ENCODE assay signal across 1 cellular context in the genomic region with DNA sequence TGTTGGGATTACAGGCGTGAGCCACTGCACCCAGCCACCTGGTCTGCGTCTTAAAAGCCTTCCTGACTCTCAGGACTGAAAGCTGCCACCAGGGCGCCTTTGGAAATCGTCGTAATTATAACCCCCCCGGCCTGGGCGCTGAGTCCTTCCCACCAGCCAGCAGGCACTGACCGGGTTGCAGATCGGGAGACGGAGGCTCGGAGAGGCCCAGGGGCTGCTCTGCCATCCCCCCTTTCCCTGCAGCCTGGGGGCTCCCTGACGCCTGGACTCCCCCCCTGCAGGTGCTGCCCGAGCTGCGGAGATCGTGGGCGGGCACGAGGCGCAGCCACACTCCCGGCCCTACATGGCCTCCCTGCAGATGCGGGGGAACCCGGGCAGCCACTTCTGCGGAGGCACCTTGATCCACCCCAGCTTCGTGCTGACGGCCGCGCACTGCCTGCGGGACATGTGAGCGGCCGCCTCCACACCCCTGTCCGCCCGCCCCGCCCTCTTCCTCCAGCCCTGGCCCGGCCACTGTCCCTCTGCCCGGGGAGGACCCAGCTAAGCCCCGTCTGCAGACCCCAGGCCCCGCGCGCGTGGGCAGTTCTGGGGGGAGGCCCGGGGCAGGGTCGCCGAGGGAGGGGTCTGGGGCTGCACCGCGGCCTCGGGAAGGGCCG.
TF ChIP-seq lines count a peak whose summit lies in the region.

No MANE protein-coding gene starts in this region.

TF ChIP-seq in K562, 482 proteins besides CTCF, POLR2A, EP300 and RAD21 (continued from another document):
- TF ChIP-seq RBM39 (optimal IDR thresholded peaks at IDR 0.05; ENCODE audit: low read depth, low read length): no peak
- no peak for TF ChIP-seq ZKSCAN1 (IDR thresholded peaks at IDR 0.05; ENCODE audit: low read depth, low read length)
- TF ChIP-seq, protein P1, sequence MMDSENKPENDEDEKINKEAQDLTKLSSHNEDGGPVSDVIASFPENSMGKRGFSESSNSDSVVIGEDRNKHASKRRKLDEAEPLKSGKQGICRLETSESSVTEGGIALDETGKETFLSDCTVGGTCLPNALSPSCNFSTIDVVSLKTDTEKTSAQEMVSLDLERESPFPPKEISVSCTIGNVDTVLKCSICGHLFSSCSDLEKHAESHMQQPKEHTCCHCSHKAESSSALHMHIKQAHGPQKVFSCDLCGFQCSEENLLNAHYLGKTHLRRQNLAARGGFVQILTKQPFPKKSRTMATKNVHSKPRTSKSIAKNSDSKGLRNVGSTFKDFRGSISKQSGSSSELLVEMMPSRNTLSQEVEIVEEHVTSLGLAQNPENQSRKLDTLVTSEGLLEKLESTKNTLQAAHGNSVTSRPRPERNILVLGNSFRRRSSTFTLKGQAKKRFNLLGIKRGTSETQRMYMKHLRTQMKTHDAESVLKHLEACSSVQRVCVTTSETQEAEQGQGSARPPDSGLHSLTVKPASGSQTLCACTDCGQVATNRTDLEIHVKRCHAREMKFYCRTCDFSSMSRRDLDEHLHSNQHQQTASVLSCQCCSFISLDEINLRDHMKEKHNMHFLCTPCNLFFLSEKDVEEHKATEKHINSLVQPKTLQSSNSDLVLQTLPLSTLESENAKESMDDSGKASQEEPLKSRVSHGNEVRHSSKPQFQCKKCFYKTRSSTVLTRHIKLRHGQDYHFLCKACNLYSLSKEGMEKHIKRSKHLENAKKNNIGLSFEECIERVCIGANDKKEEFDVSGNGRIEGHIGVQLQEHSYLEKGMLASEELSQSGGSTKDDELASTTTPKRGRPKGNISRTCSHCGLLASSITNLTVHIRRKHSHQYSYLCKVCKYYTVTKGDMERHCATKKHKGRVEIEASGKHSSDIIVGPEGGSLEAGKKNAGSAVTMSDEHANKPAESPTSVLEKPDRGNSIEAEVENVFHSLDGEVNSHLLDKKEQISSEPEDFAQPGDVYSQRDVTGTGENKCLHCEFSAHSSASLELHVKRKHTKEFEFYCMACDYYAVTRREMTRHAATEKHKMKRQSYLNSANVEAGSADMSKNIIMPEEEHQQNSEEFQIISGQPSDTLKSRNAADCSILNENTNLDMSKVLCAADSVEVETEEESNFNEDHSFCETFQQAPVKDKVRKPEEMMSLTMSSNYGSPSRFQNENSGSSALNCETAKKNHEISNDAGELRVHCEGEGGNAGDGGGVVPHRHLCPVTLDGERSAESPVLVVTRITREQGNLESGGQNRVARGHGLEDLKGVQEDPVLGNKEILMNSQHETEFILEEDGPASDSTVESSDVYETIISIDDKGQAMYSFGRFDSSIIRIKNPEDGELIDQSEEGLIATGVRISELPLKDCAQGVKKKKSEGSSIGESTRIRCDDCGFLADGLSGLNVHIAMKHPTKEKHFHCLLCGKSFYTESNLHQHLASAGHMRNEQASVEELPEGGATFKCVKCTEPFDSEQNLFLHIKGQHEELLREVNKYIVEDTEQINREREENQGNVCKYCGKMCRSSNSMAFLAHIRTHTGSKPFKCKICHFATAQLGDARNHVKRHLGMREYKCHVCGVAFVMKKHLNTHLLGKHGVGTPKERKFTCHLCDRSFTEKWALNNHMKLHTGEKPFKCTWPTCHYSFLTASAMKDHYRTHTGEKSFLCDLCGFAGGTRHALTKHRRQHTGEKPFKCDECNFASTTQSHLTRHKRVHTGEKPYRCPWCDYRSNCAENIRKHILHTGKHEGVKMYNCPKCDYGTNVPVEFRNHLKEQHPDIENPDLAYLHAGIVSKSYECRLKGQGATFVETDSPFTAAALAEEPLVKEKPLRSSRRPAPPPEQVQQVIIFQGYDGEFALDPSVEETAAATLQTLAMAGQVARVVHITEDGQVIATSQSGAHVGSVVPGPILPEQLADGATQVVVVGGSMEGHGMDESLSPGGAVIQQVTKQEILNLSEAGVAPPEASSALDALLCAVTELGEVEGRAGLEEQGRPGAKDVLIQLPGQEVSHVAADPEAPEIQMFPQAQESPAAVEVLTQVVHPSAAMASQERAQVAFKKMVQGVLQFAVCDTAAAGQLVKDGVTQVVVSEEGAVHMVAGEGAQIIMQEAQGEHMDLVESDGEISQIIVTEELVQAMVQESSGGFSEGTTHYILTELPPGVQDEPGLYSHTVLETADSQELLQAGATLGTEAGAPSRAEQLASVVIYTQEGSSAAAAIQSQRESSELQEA (IDR thresholded peaks at IDR 0.05; ENCODE audit: low read depth): no peak
- TF ChIP-seq CBFA2T2 (conservative IDR thresholded peaks at IDR 0.05): no peak
- TF ChIP-seq HEY1 (CRISPR knock-in tag; IDR thresholded peaks at IDR 0.05; ENCODE audit: borderline replicate concordance): no peak
- no peak for TF ChIP-seq XRCC4 (IDR thresholded peaks at IDR 0.05; ENCODE audit: extremely low read depth, insufficient read depth, insufficient read length)
- TF ChIP-seq HDAC6 (IDR thresholded peaks at IDR 0.05; ENCODE audit: low read depth, low read length): no peak
- peak; percentile 55 for TF ChIP-seq CXXC5 (CRISPR knock-in tag; IDR thresholded peaks at IDR 0.05)
- TF ChIP-seq EGR1 (conservative IDR thresholded peaks at IDR 0.05): peak; percentile 56; the same call in 1 of the 2 replicates
- TF ChIP-seq ESRRB (CRISPR knock-in tag; IDR thresholded peaks at IDR 0.05; ENCODE audit: borderline replicate concordance): no peak
- TF ChIP-seq PHB2 (IDR thresholded peaks at IDR 0.05; ENCODE audit: low read depth): no peak
- no peak for TF ChIP-seq MCM3 (IDR thresholded peaks at IDR 0.05)
- TF ChIP-seq, protein P2, sequence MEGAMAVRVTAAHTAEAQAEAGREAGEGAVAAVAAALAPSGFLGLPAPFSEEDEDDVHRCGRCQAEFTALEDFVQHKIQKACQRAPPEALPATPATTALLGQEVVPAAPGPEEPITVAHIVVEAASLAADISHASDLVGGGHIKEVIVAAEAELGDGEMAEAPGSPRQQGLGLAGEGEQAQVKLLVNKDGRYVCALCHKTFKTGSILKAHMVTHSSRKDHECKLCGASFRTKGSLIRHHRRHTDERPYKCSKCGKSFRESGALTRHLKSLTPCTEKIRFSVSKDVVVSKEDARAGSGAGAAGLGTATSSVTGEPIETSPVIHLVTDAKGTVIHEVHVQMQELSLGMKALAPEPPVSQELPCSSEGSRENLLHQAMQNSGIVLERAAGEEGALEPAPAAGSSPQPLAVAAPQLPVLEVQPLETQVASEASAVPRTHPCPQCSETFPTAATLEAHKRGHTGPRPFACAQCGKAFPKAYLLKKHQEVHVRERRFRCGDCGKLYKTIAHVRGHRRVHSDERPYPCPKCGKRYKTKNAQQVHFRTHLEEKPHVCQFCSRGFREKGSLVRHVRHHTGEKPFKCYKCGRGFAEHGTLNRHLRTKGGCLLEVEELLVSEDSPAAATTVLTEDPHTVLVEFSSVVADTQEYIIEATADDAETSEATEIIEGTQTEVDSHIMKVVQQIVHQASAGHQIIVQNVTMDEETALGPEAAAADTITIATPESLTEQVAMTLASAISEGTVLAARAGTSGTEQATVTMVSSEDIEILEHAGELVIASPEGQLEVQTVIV (CRISPR knock-in tag; IDR thresholded peaks at IDR 0.05; ENCODE audit: borderline replicate concordance): no peak
- peak in 1 of 2 experiments; percentile 3; a peak in 1 of 4 replicates for TF ChIP-seq KDM1A (IDR thresholded peaks at IDR 0.05)
- peak; percentile 16 for TF ChIP-seq HMGN3 (IDR thresholded peaks at IDR 0.05; ENCODE audit: borderline replicate concordance, extremely low read depth, insufficient read length, low read depth, low read length)
- TF ChIP-seq BHLHE40 (IDR thresholded peaks at IDR 0.05; ENCODE audit: low read length): 0 out of 2 replicates have a peak, but pooled peaks have one; percentile 16
- TF ChIP-seq, protein P3, sequence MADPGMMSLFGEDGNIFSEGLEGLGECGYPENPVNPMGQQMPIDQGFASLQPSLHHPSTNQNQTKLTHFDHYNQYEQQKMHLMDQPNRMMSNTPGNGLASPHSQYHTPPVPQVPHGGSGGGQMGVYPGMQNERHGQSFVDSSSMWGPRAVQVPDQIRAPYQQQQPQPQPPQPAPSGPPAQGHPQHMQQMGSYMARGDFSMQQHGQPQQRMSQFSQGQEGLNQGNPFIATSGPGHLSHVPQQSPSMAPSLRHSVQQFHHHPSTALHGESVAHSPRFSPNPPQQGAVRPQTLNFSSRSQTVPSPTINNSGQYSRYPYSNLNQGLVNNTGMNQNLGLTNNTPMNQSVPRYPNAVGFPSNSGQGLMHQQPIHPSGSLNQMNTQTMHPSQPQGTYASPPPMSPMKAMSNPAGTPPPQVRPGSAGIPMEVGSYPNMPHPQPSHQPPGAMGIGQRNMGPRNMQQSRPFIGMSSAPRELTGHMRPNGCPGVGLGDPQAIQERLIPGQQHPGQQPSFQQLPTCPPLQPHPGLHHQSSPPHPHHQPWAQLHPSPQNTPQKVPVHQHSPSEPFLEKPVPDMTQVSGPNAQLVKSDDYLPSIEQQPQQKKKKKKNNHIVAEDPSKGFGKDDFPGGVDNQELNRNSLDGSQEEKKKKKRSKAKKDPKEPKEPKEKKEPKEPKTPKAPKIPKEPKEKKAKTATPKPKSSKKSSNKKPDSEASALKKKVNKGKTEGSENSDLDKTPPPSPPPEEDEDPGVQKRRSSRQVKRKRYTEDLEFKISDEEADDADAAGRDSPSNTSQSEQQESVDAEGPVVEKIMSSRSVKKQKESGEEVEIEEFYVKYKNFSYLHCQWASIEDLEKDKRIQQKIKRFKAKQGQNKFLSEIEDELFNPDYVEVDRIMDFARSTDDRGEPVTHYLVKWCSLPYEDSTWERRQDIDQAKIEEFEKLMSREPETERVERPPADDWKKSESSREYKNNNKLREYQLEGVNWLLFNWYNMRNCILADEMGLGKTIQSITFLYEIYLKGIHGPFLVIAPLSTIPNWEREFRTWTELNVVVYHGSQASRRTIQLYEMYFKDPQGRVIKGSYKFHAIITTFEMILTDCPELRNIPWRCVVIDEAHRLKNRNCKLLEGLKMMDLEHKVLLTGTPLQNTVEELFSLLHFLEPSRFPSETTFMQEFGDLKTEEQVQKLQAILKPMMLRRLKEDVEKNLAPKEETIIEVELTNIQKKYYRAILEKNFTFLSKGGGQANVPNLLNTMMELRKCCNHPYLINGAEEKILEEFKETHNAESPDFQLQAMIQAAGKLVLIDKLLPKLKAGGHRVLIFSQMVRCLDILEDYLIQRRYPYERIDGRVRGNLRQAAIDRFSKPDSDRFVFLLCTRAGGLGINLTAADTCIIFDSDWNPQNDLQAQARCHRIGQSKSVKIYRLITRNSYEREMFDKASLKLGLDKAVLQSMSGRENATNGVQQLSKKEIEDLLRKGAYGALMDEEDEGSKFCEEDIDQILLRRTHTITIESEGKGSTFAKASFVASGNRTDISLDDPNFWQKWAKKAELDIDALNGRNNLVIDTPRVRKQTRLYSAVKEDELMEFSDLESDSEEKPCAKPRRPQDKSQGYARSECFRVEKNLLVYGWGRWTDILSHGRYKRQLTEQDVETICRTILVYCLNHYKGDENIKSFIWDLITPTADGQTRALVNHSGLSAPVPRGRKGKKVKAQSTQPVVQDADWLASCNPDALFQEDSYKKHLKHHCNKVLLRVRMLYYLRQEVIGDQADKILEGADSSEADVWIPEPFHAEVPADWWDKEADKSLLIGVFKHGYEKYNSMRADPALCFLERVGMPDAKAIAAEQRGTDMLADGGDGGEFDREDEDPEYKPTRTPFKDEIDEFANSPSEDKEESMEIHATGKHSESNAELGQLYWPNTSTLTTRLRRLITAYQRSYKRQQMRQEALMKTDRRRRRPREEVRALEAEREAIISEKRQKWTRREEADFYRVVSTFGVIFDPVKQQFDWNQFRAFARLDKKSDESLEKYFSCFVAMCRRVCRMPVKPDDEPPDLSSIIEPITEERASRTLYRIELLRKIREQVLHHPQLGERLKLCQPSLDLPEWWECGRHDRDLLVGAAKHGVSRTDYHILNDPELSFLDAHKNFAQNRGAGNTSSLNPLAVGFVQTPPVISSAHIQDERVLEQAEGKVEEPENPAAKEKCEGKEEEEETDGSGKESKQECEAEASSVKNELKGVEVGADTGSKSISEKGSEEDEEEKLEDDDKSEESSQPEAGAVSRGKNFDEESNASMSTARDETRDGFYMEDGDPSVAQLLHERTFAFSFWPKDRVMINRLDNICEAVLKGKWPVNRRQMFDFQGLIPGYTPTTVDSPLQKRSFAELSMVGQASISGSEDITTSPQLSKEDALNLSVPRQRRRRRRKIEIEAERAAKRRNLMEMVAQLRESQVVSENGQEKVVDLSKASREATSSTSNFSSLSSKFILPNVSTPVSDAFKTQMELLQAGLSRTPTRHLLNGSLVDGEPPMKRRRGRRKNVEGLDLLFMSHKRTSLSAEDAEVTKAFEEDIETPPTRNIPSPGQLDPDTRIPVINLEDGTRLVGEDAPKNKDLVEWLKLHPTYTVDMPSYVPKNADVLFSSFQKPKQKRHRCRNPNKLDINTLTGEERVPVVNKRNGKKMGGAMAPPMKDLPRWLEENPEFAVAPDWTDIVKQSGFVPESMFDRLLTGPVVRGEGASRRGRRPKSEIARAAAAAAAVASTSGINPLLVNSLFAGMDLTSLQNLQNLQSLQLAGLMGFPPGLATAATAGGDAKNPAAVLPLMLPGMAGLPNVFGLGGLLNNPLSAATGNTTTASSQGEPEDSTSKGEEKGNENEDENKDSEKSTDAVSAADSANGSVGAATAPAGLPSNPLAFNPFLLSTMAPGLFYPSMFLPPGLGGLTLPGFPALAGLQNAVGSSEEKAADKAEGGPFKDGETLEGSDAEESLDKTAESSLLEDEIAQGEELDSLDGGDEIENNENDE (IDR thresholded peaks at IDR 0.05; ENCODE audit: low read depth, low read length): no peak
TF ChIP-seq in K562: peak in this region for 35.
